7 cellular contexts compared by ENCODE assay signal in the genomic region with DNA sequence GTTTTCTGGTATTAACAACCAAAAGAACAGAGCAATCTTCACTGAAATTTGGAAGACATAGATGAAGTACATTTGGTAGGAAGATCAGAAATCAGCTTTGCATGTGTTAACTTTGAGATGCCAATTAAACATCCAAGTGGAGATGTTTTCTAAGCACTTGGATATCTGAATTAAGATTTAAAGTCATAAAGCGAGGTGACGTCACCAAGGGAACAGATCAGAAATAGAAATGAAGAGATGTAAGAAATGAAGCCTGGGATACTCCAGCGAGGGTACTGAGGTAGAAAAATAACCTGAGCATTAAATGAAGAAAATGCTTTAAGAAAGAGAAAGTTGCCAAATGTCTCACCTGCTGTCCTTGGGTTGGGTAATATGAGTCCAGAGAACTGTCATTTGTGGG.
"Had no signal": no experiment of that assay in that cellular context is flagged by ENCODE, and none has a peak within 500 bp of the region (broad histone marks: within the 10 kb centered on the region; RNA-seq: fewer than 3 reads in every experiment).

No MANE protein-coding gene starts in this region.

- H3K9ac ChIP-seq: KMS-11 had no signal

- H3K27ac ChIP-seq: HL-60, KMS-11 had no signal

- H3K4me2 ChIP-seq: KMS-11 had no signal

- H3K4me3 ChIP-seq: K562 had no signal

- DNase-seq: IMR-90, KBM-7, KG1 had no signal

- ATAC-seq: K562 had no signal

- FAIRE-seq: HTR-8/SVneo, K562 had no signal
